Comparison of ENCODE assay signal across 10 cellular contexts in the genomic region with DNA sequence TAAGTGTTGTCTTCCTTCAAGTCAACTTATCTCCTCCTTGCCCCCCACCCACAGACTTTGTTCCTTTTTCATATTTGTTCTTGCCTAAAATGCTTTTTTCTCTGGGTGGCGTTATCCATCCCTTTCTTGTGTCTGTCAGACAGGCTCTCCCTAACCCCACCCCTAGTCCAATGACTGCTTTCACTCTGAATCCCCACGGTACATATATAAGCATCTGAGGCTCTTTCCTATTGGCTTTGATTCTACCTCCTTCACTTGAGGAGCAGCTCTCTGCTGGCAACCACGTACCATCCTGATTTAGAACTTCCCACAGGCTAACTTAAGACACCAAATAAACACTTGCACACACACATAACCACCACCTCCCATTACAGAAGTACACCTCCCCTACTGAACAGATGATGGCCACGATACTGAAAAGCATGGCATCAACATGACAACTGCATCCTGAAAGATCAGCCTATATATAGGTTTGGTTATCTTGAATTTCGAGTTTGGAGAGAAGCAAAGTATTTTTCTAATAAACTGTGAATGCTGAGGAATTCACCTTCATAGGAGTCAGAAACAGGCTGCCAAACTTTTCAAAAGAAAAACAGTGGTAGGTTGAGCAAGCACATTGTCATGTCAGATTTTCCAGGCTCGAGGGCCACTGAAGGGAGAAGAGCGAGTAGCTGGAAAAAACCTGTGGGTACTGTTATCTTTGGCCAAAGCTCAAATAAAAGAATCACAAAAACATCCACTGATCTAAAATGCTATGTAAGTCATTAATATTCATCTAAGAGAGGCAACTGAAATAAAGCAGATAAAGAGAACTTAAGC. TPM values are rescaled to one million over a fixed set of nuclear protein-coding genes. Genes with fewer than 3 reads are reported as not detected.
DNase-seq lines count a peak whose midpoint lies in the region; ATAC-seq, FAIRE-seq and TF ChIP-seq lines count a peak whose summit lies in the region.
"Had no signal": no experiment of that assay in that cellular context is flagged by ENCODE, and none has a peak within 500 bp of the region (broad histone marks: within the 10 kb centered on the region; RNA-seq: fewer than 3 reads in every experiment).

No MANE protein-coding gene starts in this region.

- no peaks in the 10 kb centered on the region for H3K27me3 ChIP-seq in ACC112 (ENCODE audit: insufficient read depth, low read length)
- no peaks in the 10 kb centered on the region for H3K27me3 ChIP-seq in IMR-90 (ENCODE audit: control insufficient read depth, insufficient read depth, low read length)
- H3K27me3 ChIP-seq in GM23338 (ENCODE audit: insufficient read depth), result no peaks in the 10 kb centered on the region
- H3K27me3 ChIP-seq: colonic mucosa had no signal

- DNase-seq in IMR-90 (peak; percentile 72), astrocyte of the cerebellum (ENCODE audit: low read depth) (peak; percentile 70), memory B cell (ENCODE audit: low spot score in 2 of 2) (no peak), HTR-8/SVneo (ENCODE audit: insufficient read length, low spot score) (no peak), HuH-7 (ENCODE audit: low spot score) (no peak), GM23338 (ENCODE audit: low spot score) (no peak)
- DNase-seq in effector memory CD8-positive, alpha-beta T cell, result no peak
- DNase-seq: colonic mucosa, MM.1S had no signal

- H4K5ac ChIP-seq in IMR-90 (ENCODE audit: low read depth, low read length), result no peak overlapping the region

- H3K36me3 Mint-ChIP-seq in memory B cell, result peaks cover 13% of the 10 kb centered on the region
- H3K36me3 Mint-ChIP-seq in effector memory CD8-positive, alpha-beta T cell (ENCODE audit: insufficient read depth), result peaks cover 19% of the 10 kb centered on the region
- H3K36me3 Mint-ChIP-seq in GM23338 (ENCODE audit: low read depth), result peaks cover 8% of the 10 kb centered on the region; the same call in 1 of the 3 replicates

- no peak overlapping the region for H3K56ac ChIP-seq in IMR-90 (ENCODE audit: extremely low read depth, insufficient read depth, low read length)

- H3K9me3 ChIP-seq in IMR-90 (ENCODE audit: control insufficient read depth, insufficient read depth, low read length), result no peaks in the 10 kb centered on the region
- H3K9me3 ChIP-seq: colonic mucosa had no signal

- POLR2A ChIA-PET in IMR-90 (lab: Charles Lee; ENCODE audit: unreplicated experiment), result no interaction called here

- no peak overlapping the region for H4K8ac ChIP-seq in IMR-90 (ENCODE audit: low read depth in 2 of 2, low read length in 2 of 2)

- no peak for TF ChIP-seq RAD21 in IMR-90 (IDR thresholded peaks at IDR 0.05; ENCODE audit: low read length)

- no peaks in the 10 kb centered on the region for H3K9me2 ChIP-seq in GM23338 (ENCODE audit: insufficient read depth)

- no peak overlapping the region for H3K18ac ChIP-seq in IMR-90 (ENCODE audit: low read depth, low read length)

- dilution Hi-C loops in IMR-90 (cut with HindIII; ENCODE audit: low sequenced_read_pairs, unreplicated experiment), result no loop called here

- peak overlapping the region; percentile 27 for H3K4me3 Mint-ChIP-seq in memory B cell
- no peak overlapping the region for H3K4me3 Mint-ChIP-seq in effector memory CD8-positive, alpha-beta T cell
- H3K4me3 Mint-ChIP-seq in GM23338, result no peak overlapping the region; the same call in 2 of the 3 replicates

- H3K27ac ChIP-seq in ACC112 (ENCODE audit: low read depth, low read length) (peak overlapping the region; percentile 93), IMR-90 (ENCODE audit: insufficient read depth, low read length) (no peak overlapping the region), GM23338 (ENCODE audit: low read depth) (no peak overlapping the region)
- H3K27ac ChIP-seq: colonic mucosa had no signal

- H2AFZ ChIP-seq in ACC112 (ENCODE audit: low read length, unreplicated experiment) (no peak overlapping the region), IMR-90 (replicated peaks; ENCODE audit: low read length, poor library complexity) (no peak overlapping the region), GM23338 (no peak overlapping the region)

- no peak for TF ChIP-seq POLR2A in IMR-90 (IDR thresholded peaks at IDR 0.05; ENCODE audit: low read depth, low read length)

- intact Hi-C loops in IMR-90 (cut with micrococcal nuclease), result no loop called here

- H3K27ac Mint-ChIP-seq in memory B cell (peak overlapping the region; percentile 0), GM23338 (no peak overlapping the region)
- H3K27ac Mint-ChIP-seq in effector memory CD8-positive, alpha-beta T cell, result peak overlapping the region in 1 of 2 donors; percentile 51

- H2AK9ac ChIP-seq in IMR-90 (replicated peaks; ENCODE audit: low read depth, low read length, poor library complexity), result no peak overlapping the region

- no peak overlapping the region for H3K9ac ChIP-seq in IMR-90 (ENCODE audit: low read depth, low read length)

- H3K27me3 Mint-ChIP-seq in memory B cell (no peaks in the 10 kb centered on the region), GM23338 (ENCODE audit: insufficient read depth, low read depth, poor library complexity) (peaks cover 6% of the 10 kb centered on the region)
- no peaks in the 10 kb centered on the region for H3K27me3 Mint-ChIP-seq in effector memory CD8-positive, alpha-beta T cell

- no peak overlapping the region for H2BK15ac ChIP-seq in IMR-90 (ENCODE audit: low read depth, low read length)

- no peak overlapping the region for H2BK20ac ChIP-seq in IMR-90 (ENCODE audit: low read depth, low read length)

- 0 out of 2 replicates have a peak overlapping the region, but pooled peaks have one; percentile 41 for H3K23ac ChIP-seq in IMR-90 (ENCODE audit: low read depth, low read length)

- peak; percentile 19; the same call in 1 of the 2 replicates for ATAC-seq in IMR-90 (ENCODE audit: low read depth)
- peak; percentile 31 for ATAC-seq in memory B cell (ENCODE audit: low read depth)
- no peak for ATAC-seq in effector memory CD8-positive, alpha-beta T cell (replicated peaks)
- ATAC-seq in GM23338, result no peak

- no peak for FAIRE-seq in HTR-8/SVneo (lab: Jason Lieb, UNC)

- H2AK5ac ChIP-seq in IMR-90 (ENCODE audit: low read depth, low read length), result peak overlapping the region; percentile 55

- no TSS peak for BruUV-seq in IMR-90 (replicated peaks; lab: Mats Ljungman, UMichigan)

- peaks cover 30% of the 10 kb centered on the region for H3K9me1 ChIP-seq in IMR-90 (ENCODE audit: insufficient read depth, low read length)

- peaks cover 46% of the 10 kb centered on the region for H3K4me1 Mint-ChIP-seq in memory B cell
- H3K4me1 Mint-ChIP-seq in effector memory CD8-positive, alpha-beta T cell (ENCODE audit: low read depth in 2 of 2), result peaks cover 58 to 80% of the 10 kb centered on the region in 2 donors
- H3K4me1 Mint-ChIP-seq in GM23338, result peaks cover 54% of the 10 kb centered on the region

- in situ Hi-C loops in IMR-90 (cut with MboI; ENCODE audit: low sequenced_read_pairs) (no loop called here), astrocyte of the cerebellum (cut with HindIII; ENCODE audit: low sequenced_read_pairs) (no loop called here)

- H3K4me1 ChIP-seq in ACC112 (ENCODE audit: control insufficient read depth, insufficient read depth, low read length, unreplicated experiment), result peaks cover 79% of the 10 kb centered on the region
- peaks cover 17% of the 10 kb centered on the region for H3K4me1 ChIP-seq in IMR-90 (ENCODE audit: control insufficient read depth, insufficient read depth, low read length)
- H3K4me1 ChIP-seq in GM23338 (ENCODE audit: insufficient read depth), result peaks cover 47% of the 10 kb centered on the region

- H4K91ac ChIP-seq in IMR-90 (ENCODE audit: insufficient read depth, low read depth, low read length), result no peak overlapping the region

- H3F3A ChIP-seq in GM23338 (replicated peaks; ENCODE audit: low read depth), result peaks cover 4% of the 10 kb centered on the region; the same call in 1 of the 2 replicates

- H3K4me3 ChIP-seq in ACC112 (ENCODE audit: low read depth, low read length) (peak overlapping the region; percentile 52), IMR-90 (ENCODE audit: insufficient read depth, low read depth, low read length) (no peak overlapping the region), astrocyte of the cerebellum (ENCODE audit: low read depth, low read length) (no peak overlapping the region), GM23338 (no peak overlapping the region)
- H3K4me3 ChIP-seq: colonic mucosa had no signal

- H3K14ac ChIP-seq in IMR-90 (replicated peaks; ENCODE audit: low read depth, low read length), result no peak overlapping the region; the same call in 1 of the 2 replicates

- H2BK120ac ChIP-seq in IMR-90 (ENCODE audit: low read depth, low read length), result no peak overlapping the region

- H3K36me3 ChIP-seq in ACC112 (ENCODE audit: insufficient read depth, low read length) (no peaks in the 10 kb centered on the region), IMR-90 (ENCODE audit: control insufficient read depth, insufficient read depth, low read length) (peaks cover 1% of the 10 kb centered on the region; the same call in 1 of the 2 replicates), GM23338 (ENCODE audit: insufficient read depth) (no peaks in the 10 kb centered on the region)
- H3K36me3 ChIP-seq: colonic mucosa had no signal

- TF ChIP-seq CTCF in IMR-90 (conservative IDR thresholded peaks at IDR 0.05; ENCODE audit: low read depth, low read length) (no peak), astrocyte of the cerebellum (IDR thresholded peaks at IDR 0.05; ENCODE audit: low read depth, low read length, missing control alignments) (no peak), GM23338 (conservative IDR thresholded peaks at IDR 0.05; ENCODE audit: low read depth in 2 of 2) (no peak)

- H3K9me3 Mint-ChIP-seq in memory B cell (no peaks in the 10 kb centered on the region), GM23338 (no peaks in the 10 kb centered on the region)
- H3K9me3 Mint-ChIP-seq in effector memory CD8-positive, alpha-beta T cell, result no peaks in the 10 kb centered on the region

- H3K79me2 ChIP-seq in ACC112 (ENCODE audit: control insufficient read depth, insufficient read depth, low read length, unreplicated experiment) (peaks cover 75% of the 10 kb centered on the region), GM23338 (replicated peaks; ENCODE audit: insufficient read depth) (peaks cover 83% of the 10 kb centered on the region)

- H4K20me1 ChIP-seq in IMR-90 (ENCODE audit: insufficient read depth, low read length) (peaks cover 93% of the 10 kb centered on the region), GM23338 (replicated peaks; ENCODE audit: insufficient read depth) (peaks cover 49% of the 10 kb centered on the region)

- 83% methylated on average over 3 of the region's 7 CpGs; no CpG with 5 or more reads in 1 of the 2 experiments for WGBS in IMR-90 (ENCODE audit: extremely low coverage in 2 of 2, insufficient read length in 1 of 2), 2 experiments

- peaks cover 31 to 98% of the 10 kb centered on the region in 2 experiments for H3K79me1 ChIP-seq in IMR-90 (ENCODE audit: low read depth in 1 of 2, low read length in 2 of 2)

- CTCF ChIA-PET in IMR-90 (lab: Yijun Ruan, JAX), result no interaction called here

- H3K4me2 ChIP-seq in IMR-90 (ENCODE audit: low read depth, low read length) (peak overlapping the region; percentile 9; the same call in 1 of the 2 replicates), GM23338 (no peak overlapping the region)

- no peak overlapping the region for H3K4ac ChIP-seq in IMR-90 (ENCODE audit: low read depth, low read length)

- H2BK5ac ChIP-seq in IMR-90 (ENCODE audit: low read depth, low read length, poor library complexity, severe bottlenecking), result peak overlapping the region; percentile 67

RNA-seq across cellular contexts. Expression of a gene that starts 24.3 kb away (rescaled TPM):
- total RNA-seq in IMR-90 (2012; rRNA removed), result 61.9 and 66.3 TPM in 2 replicates
- polyA plus RNA-seq in IMR-90 (2012; rRNA removed) (47.2 and 48.0 TPM in 2 replicates), GM23338 (2016; fragmentation: Nextera tagmentation; extraction: Ambion mirVana) (41.7 and 49.5 TPM in 2 replicates)
- 28.3 and 33.2 TPM in 2 replicates for polyA plus RNA-seq in IMR-90 (2012; cell fraction: cytosol; rRNA removed)
- 56.6 and 109 TPM in 2 replicates for polyA plus RNA-seq in IMR-90 (2012; cell fraction: nucleus; rRNA removed; ENCODE audit: low replicate concordance)
- 78.0 and 83.2 TPM in 2 replicates for total RNA-seq in GM23338 (2014; rRNA removed; shearing (Covaris generic))

RNA-seq across cellular contexts. Expression of a gene that starts 59.1 kb away (rescaled TPM):
- total RNA-seq in IMR-90 (2012; rRNA removed), result 556 and 644 TPM in 2 replicates
- 491 and 533 TPM in 2 replicates for polyA plus RNA-seq in IMR-90 (2012; rRNA removed)
- polyA plus RNA-seq in IMR-90 (2012; cell fraction: cytosol; rRNA removed), result 401 and 422 TPM in 2 replicates
- 174 and 195 TPM in 2 replicates for polyA plus RNA-seq in IMR-90 (2012; cell fraction: nucleus; rRNA removed; ENCODE audit: low replicate concordance)
- 33.3 and 35.7 TPM in 2 replicates for total RNA-seq in GM23338 (2014; rRNA removed; shearing (Covaris generic))
- 18.1 and 20.0 TPM in 2 replicates for polyA plus RNA-seq in GM23338 (2016; fragmentation: Nextera tagmentation; extraction: Ambion mirVana)

Comparison
In these comparisons a context has a peak if more than half of its experiments do, and no peak if none do; other contexts are left out.
1. ATAC-seq: peak in IMR-90 (single experiment) and memory B cell (single experiment); none in effector memory CD8-positive, alpha-beta T cell (single experiment) and GM23338 (single experiment).
2. DNase-seq: peak in IMR-90 (single experiment) and astrocyte of the cerebellum (single experiment); none in memory B cell (0 of 2), effector memory CD8-positive, alpha-beta T cell (0 of 3), HTR-8/SVneo (single experiment), HuH-7 (single experiment) and GM23338 (single experiment).
3. RNA of a gene that starts 59.1 kb away (total RNA-seq): 556 to 644 TPM in IMR-90; 33.3 to 35.7 TPM in GM23338; every median in the first group is over 10 times any median in the second.